In the genomic region with DNA sequence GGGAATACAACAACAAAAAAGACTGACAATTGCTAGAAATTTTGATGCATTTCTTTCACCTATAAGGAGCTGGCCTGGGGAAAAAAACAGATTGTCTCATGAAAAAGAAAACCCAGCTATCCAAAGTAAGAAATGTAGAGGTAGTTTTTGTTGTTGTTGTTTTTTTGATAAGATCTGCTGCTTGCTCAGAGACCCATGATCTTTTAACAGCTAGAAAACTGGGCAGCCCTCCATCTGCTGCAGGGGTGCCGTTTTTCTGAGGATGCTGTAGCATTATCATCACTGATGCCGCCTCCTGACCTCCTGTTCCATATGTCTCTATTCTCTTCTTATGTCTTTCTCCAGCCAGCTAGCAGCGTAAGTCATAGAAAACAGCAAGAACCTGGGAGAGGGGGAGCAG, we compare ENCODE assay signal across 1 cellular context.
TF ChIP-seq lines count a peak whose summit lies in the region.

No MANE protein-coding gene starts in this region.

TF ChIP-seq in WTC11, 78 proteins besides CTCF, POLR2A, EP300 and RAD21 (continued from another document):
- TF ChIP-seq, protein P1, sequence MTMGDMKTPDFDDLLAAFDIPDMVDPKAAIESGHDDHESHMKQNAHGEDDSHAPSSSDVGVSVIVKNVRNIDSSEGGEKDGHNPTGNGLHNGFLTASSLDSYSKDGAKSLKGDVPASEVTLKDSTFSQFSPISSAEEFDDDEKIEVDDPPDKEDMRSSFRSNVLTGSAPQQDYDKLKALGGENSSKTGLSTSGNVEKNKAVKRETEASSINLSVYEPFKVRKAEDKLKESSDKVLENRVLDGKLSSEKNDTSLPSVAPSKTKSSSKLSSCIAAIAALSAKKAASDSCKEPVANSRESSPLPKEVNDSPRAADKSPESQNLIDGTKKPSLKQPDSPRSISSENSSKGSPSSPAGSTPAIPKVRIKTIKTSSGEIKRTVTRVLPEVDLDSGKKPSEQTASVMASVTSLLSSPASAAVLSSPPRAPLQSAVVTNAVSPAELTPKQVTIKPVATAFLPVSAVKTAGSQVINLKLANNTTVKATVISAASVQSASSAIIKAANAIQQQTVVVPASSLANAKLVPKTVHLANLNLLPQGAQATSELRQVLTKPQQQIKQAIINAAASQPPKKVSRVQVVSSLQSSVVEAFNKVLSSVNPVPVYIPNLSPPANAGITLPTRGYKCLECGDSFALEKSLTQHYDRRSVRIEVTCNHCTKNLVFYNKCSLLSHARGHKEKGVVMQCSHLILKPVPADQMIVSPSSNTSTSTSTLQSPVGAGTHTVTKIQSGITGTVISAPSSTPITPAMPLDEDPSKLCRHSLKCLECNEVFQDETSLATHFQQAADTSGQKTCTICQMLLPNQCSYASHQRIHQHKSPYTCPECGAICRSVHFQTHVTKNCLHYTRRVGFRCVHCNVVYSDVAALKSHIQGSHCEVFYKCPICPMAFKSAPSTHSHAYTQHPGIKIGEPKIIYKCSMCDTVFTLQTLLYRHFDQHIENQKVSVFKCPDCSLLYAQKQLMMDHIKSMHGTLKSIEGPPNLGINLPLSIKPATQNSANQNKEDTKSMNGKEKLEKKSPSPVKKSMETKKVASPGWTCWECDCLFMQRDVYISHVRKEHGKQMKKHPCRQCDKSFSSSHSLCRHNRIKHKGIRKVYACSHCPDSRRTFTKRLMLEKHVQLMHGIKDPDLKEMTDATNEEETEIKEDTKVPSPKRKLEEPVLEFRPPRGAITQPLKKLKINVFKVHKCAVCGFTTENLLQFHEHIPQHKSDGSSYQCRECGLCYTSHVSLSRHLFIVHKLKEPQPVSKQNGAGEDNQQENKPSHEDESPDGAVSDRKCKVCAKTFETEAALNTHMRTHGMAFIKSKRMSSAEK (CRISPR knock-in tag; IDR thresholded peaks at IDR 0.05; ENCODE audit: borderline replicate concordance), result no peak
- TF ChIP-seq ZNF232 (CRISPR knock-in tag; IDR thresholded peaks at IDR 0.05) (no peak), EMX1 (CRISPR knock-in tag; IDR thresholded peaks at IDR 0.05) (no peak), RELA (CRISPR knock-in tag; IDR thresholded peaks at IDR 0.05; ENCODE audit: borderline replicate concordance) (no peak), ZNF121 (CRISPR knock-in tag; IDR thresholded peaks at IDR 0.05) (no peak)
- TF ChIP-seq, protein P2, sequence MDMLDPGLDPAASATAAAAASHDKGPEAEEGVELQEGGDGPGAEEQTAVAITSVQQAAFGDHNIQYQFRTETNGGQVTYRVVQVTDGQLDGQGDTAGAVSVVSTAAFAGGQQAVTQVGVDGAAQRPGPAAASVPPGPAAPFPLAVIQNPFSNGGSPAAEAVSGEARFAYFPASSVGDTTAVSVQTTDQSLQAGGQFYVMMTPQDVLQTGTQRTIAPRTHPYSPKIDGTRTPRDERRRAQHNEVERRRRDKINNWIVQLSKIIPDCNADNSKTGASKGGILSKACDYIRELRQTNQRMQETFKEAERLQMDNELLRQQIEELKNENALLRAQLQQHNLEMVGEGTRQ (CRISPR knock-in tag; IDR thresholded peaks at IDR 0.05), result no peak
